18 cellular contexts compared by ENCODE assay signal in genomic region chr1:58293388-58293787, GRCh38.
"Had no signal": no experiment of that assay in that cellular context is flagged by ENCODE, and none has a peak within 500 bp of the region (broad histone marks: within the 10 kb centered on the region; RNA-seq: fewer than 3 reads in every experiment).

No MANE protein-coding gene starts in this region.

- H3K4me1 ChIP-seq: esophagus muscularis mucosa, left ventricle myocardium inferior, parathyroid adenoma had no signal

- H3K36me3 ChIP-seq: esophagus muscularis mucosa, left ventricle myocardium inferior, neutrophil had no signal

- H3K27ac Mint-ChIP-seq: activated CD4-positive, alpha-beta T cell treated with anti-CD3 and anti-CD28 coated beads, Interleukin-2, amount 10 ng/mL, durations not matched to agents 7 days and 5 days; activated naive CD8-positive, alpha-beta T cell treated with anti-CD3 and anti-CD28 coated beads, Interleukin-2, amount 10 ng/mL, durations not matched to agents 7 days and 5 days; memory B cell; natural killer cell had no signal

- H3K4me1 Mint-ChIP-seq: activated CD4-positive, alpha-beta T cell treated with anti-CD3 and anti-CD28 coated beads, Interleukin-2, amount 10 ng/mL, durations not matched to agents 7 days and 5 days; activated naive CD8-positive, alpha-beta T cell treated with anti-CD3 and anti-CD28 coated beads, Interleukin-2, amount 10 ng/mL, durations not matched to agents 7 days and 5 days; memory B cell; natural killer cell had no signal

- H3K27ac ChIP-seq: esophagus muscularis mucosa, hepatocyte, left ventricle myocardium inferior, neutrophil, parathyroid adenoma had no signal

- H3K9me3 Mint-ChIP-seq: activated CD4-positive, alpha-beta T cell treated with anti-CD3 and anti-CD28 coated beads, Interleukin-2, amount 10 ng/mL, durations not matched to agents 7 days and 5 days; memory B cell; natural killer cell had no signal

- H3K27me3 ChIP-seq: esophagus muscularis mucosa, hepatocyte, neutrophil had no signal

- H3K79me2 ChIP-seq: hepatocyte, parathyroid adenoma had no signal

- H3K9ac ChIP-seq: parathyroid adenoma had no signal

- ATAC-seq: mucosa of descending colon, natural killer cell had no signal

- H3K27me3 Mint-ChIP-seq: activated CD4-positive, alpha-beta T cell treated with anti-CD3 and anti-CD28 coated beads, Interleukin-2, amount 10 ng/mL, durations not matched to agents 7 days and 5 days; activated naive CD8-positive, alpha-beta T cell treated with anti-CD3 and anti-CD28 coated beads, Interleukin-2, amount 10 ng/mL, durations not matched to agents 7 days and 5 days; memory B cell had no signal

- H2AFZ ChIP-seq: hepatocyte, parathyroid adenoma had no signal

- H3K9me3 ChIP-seq: esophagus muscularis mucosa, left ventricle myocardium inferior, mucosa of descending colon, neutrophil had no signal

- H3K4me2 ChIP-seq: hepatocyte had no signal

- H3K4me3 ChIP-seq: esophagus muscularis mucosa, hepatocyte, left ventricle myocardium inferior, mucosa of descending colon had no signal

- DNase-seq: activated CD4-positive, alpha-beta T cell treated with anti-CD3 and anti-CD28 coated beads, Interleukin-2, amount 10 ng/mL, durations not matched to agents 7 days and 5 days; activated CD4-positive, CD25-positive, alpha-beta regulatory T cell; activated CD8-positive, alpha-beta memory T cell treated with anti-CD3 and anti-CD28 coated beads for 24 hours; activated naive CD8-positive, alpha-beta T cell treated with anti-CD3 and anti-CD28 coated beads, Interleukin-2, amount 10 ng/mL, durations not matched to agents 7 days and 5 days; anterior cingulate cortex; cortex of kidney; effector CD4-positive, alpha-beta T cell; kidney; left ventricle myocardium inferior; mucosa of descending colon; natural killer cell; stimulated activated CD4-positive, alpha-beta T cell treated with anti-CD3 and anti-CD28 coated beads, Interleukin-12 subunit alpha, Interleukin-12 subunit beta, amount 100 ng/mL, for 4 hours; stimulated activated CD4-positive, alpha-beta T cell treated with anti-CD3 and anti-CD28 coated beads, Interleukin-2, amount 100 ng/mL, for 24 hours had no signal

- H3K4me3 Mint-ChIP-seq: activated CD4-positive, alpha-beta T cell treated with anti-CD3 and anti-CD28 coated beads, Interleukin-2, amount 10 ng/mL, durations not matched to agents 7 days and 5 days; activated naive CD8-positive, alpha-beta T cell treated with anti-CD3 and anti-CD28 coated beads, Interleukin-2, amount 10 ng/mL, durations not matched to agents 7 days and 5 days; memory B cell; natural killer cell had no signal

- H3K36me3 Mint-ChIP-seq: activated naive CD8-positive, alpha-beta T cell treated with anti-CD3 and anti-CD28 coated beads, Interleukin-2, amount 10 ng/mL, durations not matched to agents 7 days and 5 days; natural killer cell had no signal
